In genomic region chr19:13880059-13880672, GRCh38 we compare ENCODE assay signal across 1 cellular context.
TF ChIP-seq lines count a peak whose summit lies in the region.

No MANE protein-coding gene starts in this region.

TF ChIP-seq in K562, 482 proteins besides CTCF, POLR2A, EP300 and RAD21 (continued from another document and continues in another):
- TF ChIP-seq PREB (CRISPR knock-in tag; IDR thresholded peaks at IDR 0.05) (no peak), ZNF253 (CRISPR knock-in tag; conservative IDR thresholded peaks at IDR 0.05) (no peak), ZBTB1 (CRISPR knock-in tag; IDR thresholded peaks at IDR 0.05; ENCODE audit: borderline replicate concordance, low read depth) (no peak), RERE (CRISPR knock-in tag; IDR thresholded peaks at IDR 0.05; ENCODE audit: borderline replicate concordance) (no peak), NCOA6 (IDR thresholded peaks at IDR 0.05) (no peak), HNRNPLL (IDR thresholded peaks at IDR 0.05; ENCODE audit: low read depth, low read length, poor library complexity, severe bottlenecking) (no peak), KAT7 (CRISPR knock-in tag; IDR thresholded peaks at IDR 0.05; ENCODE audit: borderline replicate concordance) (no peak; the same call in 1 of the 2 replicates), ZNF280A (IDR thresholded peaks at IDR 0.05; ENCODE audit: low read depth, partially characterized antibody) (no peak), CXXC5 (CRISPR knock-in tag; IDR thresholded peaks at IDR 0.05) (peak; percentile 82), HIVEP1 (CRISPR knock-in tag; IDR thresholded peaks at IDR 0.05) (no peak), ZHX1 (conservative IDR thresholded peaks at IDR 0.05; ENCODE audit: low read length) (0 out of 2 replicates have a peak, but pooled peaks have one; percentile 74), SREBF2 (CRISPR knock-in tag; IDR thresholded peaks at IDR 0.05) (no peak), MEIS2 (IDR thresholded peaks at IDR 0.05; ENCODE audit: partially characterized antibody) (peak; percentile 62), ZBTB8A (IDR thresholded peaks at IDR 0.05; ENCODE audit: partially characterized antibody) (no peak), CCNT2 (IDR thresholded peaks at IDR 0.05; ENCODE audit: borderline replicate concordance, extremely low read depth, insufficient read length, low read depth, low read length) (peak; percentile 90), POLR2AphosphoS5 (IDR thresholded peaks at IDR 0.05; ENCODE audit: control insufficient read depth, insufficient read depth, low read depth, low read length) (peak; percentile 55), BRD4 (IDR thresholded peaks at IDR 0.05) (no peak; the same call in 1 of the 2 replicates), ZNF133 (CRISPR knock-in tag; IDR thresholded peaks at IDR 0.05) (no peak), E2F8 (IDR thresholded peaks at IDR 0.05; ENCODE audit: low read depth, partially characterized antibody) (peak; percentile 39), ZNF224 (CRISPR knock-in tag; IDR thresholded peaks at IDR 0.05) (no peak), ELF4 (CRISPR knock-in tag; IDR thresholded peaks at IDR 0.05) (no peak), REST (CRISPR knock-in tag; IDR thresholded peaks at IDR 0.05; ENCODE audit: low read depth) (0 out of 2 replicates have a peak, but pooled peaks have one; percentile 30), ZNF79 (CRISPR knock-in tag; IDR thresholded peaks at IDR 0.05; ENCODE audit: low read depth) (no peak), ETV1 (tag; conservative IDR thresholded peaks at IDR 0.05; ENCODE audit: low read depth) (peak; percentile 62; the same call in 1 of the 2 replicates), ZNF583 (CRISPR knock-in tag; IDR thresholded peaks at IDR 0.05) (0 out of 2 replicates have a peak, but pooled peaks have one; percentile 73), SMC3 (conservative IDR thresholded peaks at IDR 0.05; ENCODE audit: insufficient read depth, low read depth, low read length) (peak; percentile 99), ZNF584 (CRISPR knock-in tag; IDR thresholded peaks at IDR 0.05; ENCODE audit: low read depth) (no peak), YY1 (IDR thresholded peaks at IDR 0.05; ENCODE audit: borderline replicate concordance in 1 of 3, control insufficient read depth in 1 of 3, extremely low read depth in 1 of 3, insufficient read depth in 3 of 3, insufficient read length in 1 of 3, insufficient replicate concordance in 2 of 3, low read depth in 1 of 3, low read length in 2 of 3) (peak in 2 of 3 experiments; percentile 58 to 74), CTBP1 (IDR thresholded peaks at IDR 0.05; ENCODE audit: borderline replicate concordance) (peak; percentile 96), GTF3C2 (IDR thresholded peaks at IDR 0.05; ENCODE audit: borderline replicate concordance, extremely low read depth, insufficient read length) (no peak), TOE1 (IDR thresholded peaks at IDR 0.05; ENCODE audit: borderline replicate concordance) (peak; percentile 80; the same call in 1 of the 2 replicates), TOE1 (CRISPR knock-in tag; IDR thresholded peaks at IDR 0.05; ENCODE audit: borderline replicate concordance, low read depth) (no peak; the same call in 1 of the 2 replicates)
